Comparison of ENCODE assay signal across 20 cellular contexts in the genomic region with DNA sequence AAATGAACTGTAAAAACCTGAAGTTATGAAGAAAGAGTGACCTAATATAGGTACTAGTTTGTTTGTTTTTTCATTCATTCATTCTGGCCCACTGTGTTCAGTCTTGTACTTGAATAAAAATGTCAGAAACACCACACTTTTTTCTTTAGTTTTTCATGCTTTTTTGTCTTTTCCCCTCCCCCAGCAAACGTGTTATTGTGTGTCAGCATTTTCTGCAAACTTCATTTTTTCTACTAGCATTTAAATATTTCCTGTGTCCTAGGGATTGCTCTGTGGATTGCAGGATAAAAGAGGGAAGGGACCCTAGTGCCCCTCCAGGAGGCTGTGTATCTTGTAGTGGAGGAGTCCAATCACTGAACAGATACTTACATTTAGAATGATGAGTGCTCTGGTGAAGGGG. TPM values are rescaled to one million over a fixed set of nuclear protein-coding genes. Genes with fewer than 3 reads are reported as not detected.
A peak's percentile ranks its signal among the peaks of the same experiment; 100 is the strongest.
DNase-seq lines count a peak whose midpoint lies in the region; ATAC-seq, FAIRE-seq and TF ChIP-seq lines count a peak whose summit lies in the region.
"Had no signal": no experiment of that assay in that cellular context is flagged by ENCODE, and none has a peak within 500 bp of the region (broad histone marks: within the 10 kb centered on the region; RNA-seq: fewer than 3 reads in every experiment).

No MANE protein-coding gene starts in this region.

- no peak for DNase-seq in A549 (ENCODE audit: low read depth in 1 of 2, low spot score in 1 of 2)
- DNase-seq in GM23338 (ENCODE audit: low spot score): no peak
- DNase-seq in WTC11 (ENCODE audit: low spot score): no peak
- DNase-seq in nephron progenitor cell: no peak
- no peak for DNase-seq in SIG-M5 (lab: John Stamatoyannopoulos, UW)
- no peak for DNase-seq in NK-92 treated with Interleukin-12 subunit alpha and Interleukin-12 subunit beta, amount 100 ng/mL, for 24 hours (lab: John Stamatoyannopoulos, UW)
- DNase-seq in left lobe of liver (ENCODE audit: low spot score): no peak
- DNase-seq: CD4-positive, alpha-beta memory T cell; DMS153; DMS79; GDM1; GM23248; HCEC 1CT had no signal

- POLR2A ChIA-PET in A549 (lab: Yijun Ruan, JAX): no interaction called here
- POLR2A ChIA-PET in WTC11 (lab: Charles Lee): no interaction called here

- 2% methylated on average over 1 of the region's 1 CpG for WGBS in A549 (ENCODE audit: missing lambda C conversion rate)

- no peak overlapping the region for H3K27ac ChIP-seq in A549
- H3K27ac ChIP-seq in GM23338 (ENCODE audit: low read depth): 0 out of 2 replicates have a peak overlapping the region, but pooled peaks have one; percentile 23
- H3K27ac ChIP-seq: BLaER1, GM23248 had no signal

- H3K9me2 ChIP-seq in GM23338 (ENCODE audit: insufficient read depth): no peaks in the 10 kb centered on the region

- H3K4me2 ChIP-seq in A549 (no peak overlapping the region), GM23338 (no peak overlapping the region)
- H3K4me2 ChIP-seq: BLaER1 had no signal

- no peak for TF ChIP-seq EP300 in A549 (IDR thresholded peaks at IDR 0.05)

- H3K27ac Mint-ChIP-seq in GM23338 (peak overlapping the region; percentile 81), WTC11 (peak overlapping the region; percentile 48; the same call in 1 of the 2 replicates), nephron progenitor cell (peak overlapping the region; percentile 54)

- no peaks in the 10 kb centered on the region for H3K36me3 ChIP-seq in GM23338 (ENCODE audit: insufficient read depth)

- ATAC-seq in A549 (no peak), GM23338 (no peak), WTC11 (no peak), left lobe of liver (no peak), HG02759 (IDR thresholded peaks at IDR 0.05; ENCODE audit: unreplicated experiment) (no peak)

- no peaks in the 10 kb centered on the region for H3K9me3 ChIP-seq in A549
- H3K9me3 ChIP-seq: BLaER1 had no signal

- H3K9me3 Mint-ChIP-seq in GM23338 (no peaks in the 10 kb centered on the region), WTC11 (no peaks in the 10 kb centered on the region), nephron progenitor cell (no peaks in the 10 kb centered on the region)
- H3K9me3 Mint-ChIP-seq: CD14-positive monocyte; CD4-positive, alpha-beta memory T cell had no signal

- H3K4me3 ChIP-seq in A549: no peak overlapping the region
- H3K4me3 ChIP-seq in GM23338: no peak overlapping the region
- H3K4me3 ChIP-seq: BLaER1, GM23248 had no signal

- no peaks in the 10 kb centered on the region; the same call in 1 of the 2 replicates for H4K20me1 ChIP-seq in GM23338 (replicated peaks; ENCODE audit: insufficient read depth)

- H3K27me3 ChIP-seq in GM23338 (ENCODE audit: insufficient read depth): no peaks in the 10 kb centered on the region
- H3K27me3 ChIP-seq: BLaER1 had no signal

- TF ChIP-seq RAD21 in A549 (conservative IDR thresholded peaks at IDR 0.05 in 1 of 2, IDR thresholded peaks at IDR 0.05 in 1 of 2): no peak

- no peaks in the 10 kb centered on the region for H3F3A ChIP-seq in GM23338 (replicated peaks; ENCODE audit: low read depth)

- peaks cover 5% of the 10 kb centered on the region; the same call in 2 of the 3 replicates for H3K4me1 Mint-ChIP-seq in GM23338
- H3K4me1 Mint-ChIP-seq in WTC11: peaks cover 3% of the 10 kb centered on the region; the same call in 1 of the 2 replicates
- no peaks in the 10 kb centered on the region for H3K4me1 Mint-ChIP-seq in nephron progenitor cell
- H3K4me1 Mint-ChIP-seq: CD14-positive monocyte had no signal

- H3K27me3 Mint-ChIP-seq in GM23338 (ENCODE audit: insufficient read depth, low read depth, poor library complexity) (peaks cover 2% of the 10 kb centered on the region), WTC11 (ENCODE audit: low read depth) (no peaks in the 10 kb centered on the region), nephron progenitor cell (ENCODE audit: low read depth, poor library complexity) (no peaks in the 10 kb centered on the region)
- H3K27me3 Mint-ChIP-seq: CD4-positive, alpha-beta memory T cell had no signal

- no peak for TF ChIP-seq POLR2A in A549 (IDR thresholded peaks at IDR 0.05; ENCODE audit: low read length)

- TF ChIP-seq CTCF in A549 (IDR thresholded peaks at IDR 0.05) (no peak), GM23338 (conservative IDR thresholded peaks at IDR 0.05; ENCODE audit: low read depth in 2 of 2) (no peak), WTC11 (IDR thresholded peaks at IDR 0.05) (no peak), nephron progenitor cell (IDR thresholded peaks at IDR 0.05) (no peak)

- H3K4me1 ChIP-seq in A549: peaks cover 9% of the 10 kb centered on the region; the same call in 2 of the 3 replicates
- H3K4me1 ChIP-seq in GM23338 (ENCODE audit: insufficient read depth): no peaks in the 10 kb centered on the region
- H3K4me1 ChIP-seq: BLaER1 had no signal

- no peaks in the 10 kb centered on the region for H3K79me2 ChIP-seq in GM23338 (replicated peaks; ENCODE audit: insufficient read depth)

- H3K36me3 Mint-ChIP-seq in GM23338 (ENCODE audit: low read depth) (peaks cover 7% of the 10 kb centered on the region), WTC11 (peaks cover 19% of the 10 kb centered on the region), nephron progenitor cell (ENCODE audit: low read depth) (peaks cover 34% of the 10 kb centered on the region)

- FAIRE-seq in A549 (lab: Jason Lieb, UNC): no peak
- FAIRE-seq: GM12892, GM18507, H54, HTR-8/SVneo had no signal

- CTCF ChIA-PET in A549 (lab: Yijun Ruan, JAX) (no interaction called here), WTC11 (lab: Charles Lee) (interaction anchor here (1.2 kb wide), 1 partner anchor 138 kb away, joined by 4 read pairs; no protein-coding TSS in a partner anchor)

- H3K4me3 Mint-ChIP-seq in GM23338 (no peak overlapping the region), WTC11 (no peak overlapping the region), nephron progenitor cell (no peak overlapping the region)
- H3K4me3 Mint-ChIP-seq: CD14-positive monocyte; CD4-positive, alpha-beta memory T cell had no signal

- H2AFZ ChIP-seq in GM23338: no peak overlapping the region
- H2AFZ ChIP-seq: GM23248 had no signal

TF ChIP-seq in A549, 52 proteins besides CTCF, POLR2A, EP300 and RAD21:
- TF ChIP-seq, protein P1, sequence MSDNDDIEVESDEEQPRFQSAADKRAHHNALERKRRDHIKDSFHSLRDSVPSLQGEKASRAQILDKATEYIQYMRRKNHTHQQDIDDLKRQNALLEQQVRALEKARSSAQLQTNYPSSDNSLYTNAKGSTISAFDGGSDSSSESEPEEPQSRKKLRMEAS (IDR thresholded peaks at IDR 0.05): no peak
- TF ChIP-seq MAFK (IDR thresholded peaks at IDR 0.05; ENCODE audit: partially characterized antibody): peak; percentile 87

TF ChIP-seq in GM23338, 12 proteins besides CTCF, POLR2A, EP300 and RAD21 (continues in another document):
- TF ChIP-seq, protein P2, sequence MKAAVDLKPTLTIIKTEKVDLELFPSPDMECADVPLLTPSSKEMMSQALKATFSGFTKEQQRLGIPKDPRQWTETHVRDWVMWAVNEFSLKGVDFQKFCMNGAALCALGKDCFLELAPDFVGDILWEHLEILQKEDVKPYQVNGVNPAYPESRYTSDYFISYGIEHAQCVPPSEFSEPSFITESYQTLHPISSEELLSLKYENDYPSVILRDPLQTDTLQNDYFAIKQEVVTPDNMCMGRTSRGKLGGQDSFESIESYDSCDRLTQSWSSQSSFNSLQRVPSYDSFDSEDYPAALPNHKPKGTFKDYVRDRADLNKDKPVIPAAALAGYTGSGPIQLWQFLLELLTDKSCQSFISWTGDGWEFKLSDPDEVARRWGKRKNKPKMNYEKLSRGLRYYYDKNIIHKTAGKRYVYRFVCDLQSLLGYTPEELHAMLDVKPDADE (IDR thresholded peaks at IDR 0.05): no peak
- TF ChIP-seq STAT1 (IDR thresholded peaks at IDR 0.05; ENCODE audit: unreplicated experiment) (no peak), ZNF331 (CRISPR knock-in tag; IDR thresholded peaks at IDR 0.05; ENCODE audit: low read depth) (no peak), ZNF114 (CRISPR knock-in tag; IDR thresholded peaks at IDR 0.05) (no peak)

TF ChIP-seq in WTC11, 78 proteins besides CTCF, POLR2A, EP300 and RAD21 (continues in another document):
- no peak for TF ChIP-seq ZNF232 (CRISPR knock-in tag; IDR thresholded peaks at IDR 0.05)
- TF ChIP-seq, protein P3, sequence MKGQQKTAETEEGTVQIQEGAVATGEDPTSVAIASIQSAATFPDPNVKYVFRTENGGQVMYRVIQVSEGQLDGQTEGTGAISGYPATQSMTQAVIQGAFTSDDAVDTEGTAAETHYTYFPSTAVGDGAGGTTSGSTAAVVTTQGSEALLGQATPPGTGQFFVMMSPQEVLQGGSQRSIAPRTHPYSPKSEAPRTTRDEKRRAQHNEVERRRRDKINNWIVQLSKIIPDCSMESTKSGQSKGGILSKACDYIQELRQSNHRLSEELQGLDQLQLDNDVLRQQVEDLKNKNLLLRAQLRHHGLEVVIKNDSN (CRISPR knock-in tag; IDR thresholded peaks at IDR 0.05): no peak
- no peak for TF ChIP-seq FOXJ3 (CRISPR knock-in tag; IDR thresholded peaks at IDR 0.05; ENCODE audit: borderline replicate concordance)
- TF ChIP-seq IRF2 (CRISPR knock-in tag; IDR thresholded peaks at IDR 0.05; ENCODE audit: borderline replicate concordance, low read depth): no peak
- no peak for TF ChIP-seq MXD4 (CRISPR knock-in tag; IDR thresholded peaks at IDR 0.05; ENCODE audit: borderline replicate concordance)
- no peak for TF ChIP-seq JAZF1 (CRISPR knock-in tag; IDR thresholded peaks at IDR 0.05)
- no peak for TF ChIP-seq NFATC4 (CRISPR knock-in tag; IDR thresholded peaks at IDR 0.05)
- no peak for TF ChIP-seq TP53 (CRISPR knock-in tag; IDR thresholded peaks at IDR 0.05)
- TF ChIP-seq TCF7 (CRISPR knock-in tag; IDR thresholded peaks at IDR 0.05; ENCODE audit: low read depth): no peak

RNA-seq across cellular contexts. Expression of a gene that starts 42.2 kb away (rescaled TPM):
- polyA plus RNA-seq in A549 (2011; rRNA removed): 52.7 and 58.8 TPM in 2 replicates
- polyA plus RNA-seq in A549 (2012; cell fraction: cytosol; rRNA removed): 12.2 and 19.5 TPM in 2 replicates
- polyA plus RNA-seq in A549 (2012; cell fraction: nucleus; rRNA removed): 18.6 and 32.7 TPM in 2 replicates
- polyA plus RNA-seq in A549 (2017; fragmentation: RNase III; extraction: RNeasy Plus Mini Kit Qiagen cat#74134 plus additional on column Dnase treatment): 20.3 to 23.1 TPM (median 20.9 TPM) in 3 replicates
- polyA minus RNA-seq in A549 (2011; rRNA and poly(A)+ RNA removed): 160 TPM in 2 replicates
- 87.6 and 101 TPM in 2 replicates for total RNA-seq in GM23338 (2014; rRNA removed; shearing (Covaris generic))
- 33.1 and 41.9 TPM in 2 replicates for polyA plus RNA-seq in GM23338 (2016; fragmentation: Nextera tagmentation; extraction: Ambion mirVana)
- 68.8 to 81.3 TPM (median 79.2 TPM) in 3 replicates for total RNA-seq in WTC11 (2021)
- 28.3 TPM for total RNA-seq in left lobe of liver
